In genomic region chr15:64246364-64247189, GRCh38 we compare ENCODE assay signal across 9 cellular contexts.
DNase-seq lines count a peak whose midpoint lies in the region; ATAC-seq and TF ChIP-seq lines count a peak whose summit lies in the region.
"Had no signal": no experiment of that assay in that cellular context is flagged by ENCODE, and none has a peak within 500 bp of the region (broad histone marks: within the 10 kb centered on the region; RNA-seq: fewer than 3 reads in every experiment).

No MANE protein-coding gene starts in this region.

- TF ChIP-seq CTCF in epithelial cell of esophagus (IDR thresholded peaks at IDR 0.05; ENCODE audit: insufficient read depth, low read depth, low read length, missing control alignments): no peak

- H3K4me3 ChIP-seq in epithelial cell of esophagus (ENCODE audit: low read length): no peak overlapping the region
- H3K4me3 ChIP-seq in skeletal muscle cell (ENCODE audit: low read depth, low read length): no peak overlapping the region

- ATAC-seq in GM21447 (IDR thresholded peaks at IDR 0.05; ENCODE audit: unreplicated experiment): peak; percentile 89
- ATAC-seq in HG03565 (IDR thresholded peaks at IDR 0.05; ENCODE audit: unreplicated experiment): peak; percentile 87
- peak; percentile 84 for ATAC-seq in SK-N-SH treated with all-trans-retinoic acid at 6 μM for 48 hours

- DNase-seq in NK-92 treated with Interleukin-12 subunit alpha and Interleukin-12 subunit beta, amount 100 ng/mL, for 24 hours (lab: John Stamatoyannopoulos, UW): peak; percentile 5
- DNase-seq in NK-92 (lab: John Stamatoyannopoulos, UW; ENCODE audit: unreplicated experiment): no peak
- peak; percentile 95 for DNase-seq in epithelial cell of esophagus (ENCODE audit: low read depth)
- peak; percentile 72 for DNase-seq in skeletal muscle cell (ENCODE audit: low read depth)
- no peak for DNase-seq in activated gamma-delta T cell (lab: John Stamatoyannopoulos, UW)
- DNase-seq: DND-41 had no signal

TF ChIP-seq in SK-N-SH treated with all-trans-retinoic acid at 6 μM for 48 hours, 23 proteins besides CTCF, POLR2A, EP300 and RAD21:
- TF ChIP-seq ISL1 (CRISPR knock-in tag; IDR thresholded peaks at IDR 0.05) (peak; percentile 31; the same call in 1 of the 2 replicates), ZFP30 (CRISPR knock-in tag; IDR thresholded peaks at IDR 0.05) (no peak), CSDC2 (CRISPR knock-in tag; IDR thresholded peaks at IDR 0.05) (no peak), PPARA (CRISPR knock-in tag; IDR thresholded peaks at IDR 0.05; ENCODE audit: borderline replicate concordance) (no peak), ZNF70 (CRISPR knock-in tag; IDR thresholded peaks at IDR 0.05) (no peak)
- TF ChIP-seq, protein P1, sequence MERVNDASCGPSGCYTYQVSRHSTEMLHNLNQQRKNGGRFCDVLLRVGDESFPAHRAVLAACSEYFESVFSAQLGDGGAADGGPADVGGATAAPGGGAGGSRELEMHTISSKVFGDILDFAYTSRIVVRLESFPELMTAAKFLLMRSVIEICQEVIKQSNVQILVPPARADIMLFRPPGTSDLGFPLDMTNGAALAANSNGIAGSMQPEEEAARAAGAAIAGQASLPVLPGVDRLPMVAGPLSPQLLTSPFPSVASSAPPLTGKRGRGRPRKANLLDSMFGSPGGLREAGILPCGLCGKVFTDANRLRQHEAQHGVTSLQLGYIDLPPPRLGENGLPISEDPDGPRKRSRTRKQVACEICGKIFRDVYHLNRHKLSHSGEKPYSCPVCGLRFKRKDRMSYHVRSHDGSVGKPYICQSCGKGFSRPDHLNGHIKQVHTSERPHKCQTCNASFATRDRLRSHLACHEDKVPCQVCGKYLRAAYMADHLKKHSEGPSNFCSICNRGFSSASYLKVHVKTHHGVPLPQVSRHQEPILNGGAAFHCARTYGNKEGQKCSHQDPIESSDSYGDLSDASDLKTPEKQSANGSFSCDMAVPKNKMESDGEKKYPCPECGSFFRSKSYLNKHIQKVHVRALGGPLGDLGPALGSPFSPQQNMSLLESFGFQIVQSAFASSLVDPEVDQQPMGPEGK (CRISPR knock-in tag; IDR thresholded peaks at IDR 0.05; ENCODE audit: borderline replicate concordance): no peak
TF ChIP-seq in SK-N-SH treated with all-trans-retinoic acid at 6 μM for 48 hours: peak in this region for 1.

Comparison
In these comparisons a context has a peak if more than half of its experiments do, and no peak if none do; other contexts are left out.
1. DNase-seq: peak in NK-92 treated with Interleukin-12 subunit alpha and Interleukin-12 subunit beta, amount 100 ng/mL, for 24 hours (single experiment), epithelial cell of esophagus (single experiment) and skeletal muscle cell (single experiment); none in NK-92 (single experiment) and activated gamma-delta T cell (single experiment).
2. Peak in every context shown above with its lines, with median percentiles within 50 percentile points of each other: ATAC-seq.